Comparison of ENCODE assay signal across 10 cellular contexts in the genomic region with DNA sequence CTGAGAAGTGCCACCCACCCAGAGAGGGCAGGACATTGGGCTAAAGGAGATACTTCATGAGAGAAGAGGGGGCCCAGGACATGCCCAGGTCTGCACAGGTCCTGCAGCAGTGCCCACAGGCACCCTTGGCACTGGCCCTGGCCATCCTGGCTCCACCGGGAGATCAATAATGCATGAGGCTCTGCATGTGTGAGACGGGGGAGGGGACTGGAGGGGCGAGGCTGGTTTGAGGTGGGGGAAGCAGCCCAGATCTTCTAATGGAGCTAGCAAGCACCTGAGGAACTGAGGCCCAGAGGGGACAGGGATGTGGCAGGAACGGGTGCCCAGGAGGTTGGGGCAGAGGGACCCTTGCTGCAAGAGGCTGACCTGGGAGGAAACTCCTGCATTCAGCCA. TPM values are rescaled to one million over a fixed set of nuclear protein-coding genes. Genes with fewer than 3 reads are reported as not detected.
DNase-seq lines count a peak whose midpoint lies in the region; ATAC-seq, FAIRE-seq and TF ChIP-seq lines count a peak whose summit lies in the region.
"Had no signal": no experiment of that assay in that cellular context is flagged by ENCODE, and none has a peak within 500 bp of the region (broad histone marks: within the 10 kb centered on the region; RNA-seq: fewer than 3 reads in every experiment).

No MANE protein-coding gene starts in this region.

- intact Hi-C loops in HepG2 (cut with micrococcal nuclease; ENCODE audit: unreplicated experiment), result no loop called here

- H3K27me3 Mint-ChIP-seq in activated T-cell treated with anti-CD3 and anti-CD28 coated beads, Interleukin-2, amount 50 U/mL, for 4 hours (ENCODE audit: low read depth), result no peaks in the 10 kb centered on the region
- H3K27me3 Mint-ChIP-seq in activated naive CD8-positive, alpha-beta T cell treated with anti-CD3 and anti-CD28 coated beads, Interleukin-2, amount 50 U/mL, for 24 hours, result no peaks in the 10 kb centered on the region

- no peaks in the 10 kb centered on the region for H3K79me2 ChIP-seq in HepG2 (ENCODE audit: insufficient read depth, low read length)

- no peak for FAIRE-seq in HepG2 (lab: Jason Lieb, UNC)
- FAIRE-seq: frontal cortex had no signal

- peaks cover 20% of the 10 kb centered on the region for H3K4me1 Mint-ChIP-seq in activated T-cell treated with anti-CD3 and anti-CD28 coated beads, Interleukin-2, amount 50 U/mL, for 4 hours (ENCODE audit: low read depth)
- H3K4me1 Mint-ChIP-seq in activated naive CD8-positive, alpha-beta T cell treated with anti-CD3 and anti-CD28 coated beads, Interleukin-2, amount 50 U/mL, for 24 hours, result peaks cover 20% of the 10 kb centered on the region

- peak overlapping the region; percentile 82 for H3K27ac Mint-ChIP-seq in activated naive CD8-positive, alpha-beta T cell treated with anti-CD3 and anti-CD28 coated beads, Interleukin-2, amount 50 U/mL, for 24 hours

- peak overlapping the region; percentile 90 for H3K4me3 Mint-ChIP-seq in activated T-cell treated with anti-CD3 and anti-CD28 coated beads, Interleukin-2, amount 50 U/mL, for 4 hours
- H3K4me3 Mint-ChIP-seq in activated naive CD8-positive, alpha-beta T cell treated with anti-CD3 and anti-CD28 coated beads, Interleukin-2, amount 50 U/mL, for 24 hours, result peak overlapping the region; percentile 94

- no peak for ATAC-seq in activated T-cell treated with anti-CD3 and anti-CD28 coated beads, Interleukin-2, amount 50 U/mL, for 4 hours
- no peak for ATAC-seq in activated naive CD8-positive, alpha-beta T cell treated with anti-CD3 and anti-CD28 coated beads, Interleukin-2, amount 50 U/mL, for 24 hours
- peak; percentile 15 for ATAC-seq in HepG2

- H3K9me3 ChIP-seq in HepG2 (ENCODE audit: low read length), result no peaks in the 10 kb centered on the region
- H3K9me3 ChIP-seq in thymus (ENCODE audit: control insufficient read depth), result no peaks in the 10 kb centered on the region

- WGBS in HepG2 (ENCODE audit: low lambda C conversion rate), result 0% methylated on average over 4 of the region's 4 CpGs
- WGBS in thymus, result 12% methylated on average over 4 of the region's 4 CpGs

- H3K9me3 Mint-ChIP-seq in activated T-cell treated with anti-CD3 and anti-CD28 coated beads, Interleukin-2, amount 50 U/mL, for 4 hours, result no peaks in the 10 kb centered on the region
- H3K9me3 Mint-ChIP-seq in activated naive CD8-positive, alpha-beta T cell treated with anti-CD3 and anti-CD28 coated beads, Interleukin-2, amount 50 U/mL, for 24 hours, result no peaks in the 10 kb centered on the region

- H3K36me3 Mint-ChIP-seq in activated T-cell treated with anti-CD3 and anti-CD28 coated beads, Interleukin-2, amount 50 U/mL, for 4 hours (ENCODE audit: insufficient read depth), result peaks cover 24% of the 10 kb centered on the region
- peaks cover 18% of the 10 kb centered on the region for H3K36me3 Mint-ChIP-seq in activated naive CD8-positive, alpha-beta T cell treated with anti-CD3 and anti-CD28 coated beads, Interleukin-2, amount 50 U/mL, for 24 hours (ENCODE audit: low read depth)

- H3K36me3 ChIP-seq in HepG2 (replicated peaks in 1 of 2; ENCODE audit: control insufficient read depth in 1 of 2, insufficient read depth in 2 of 2, low read length in 2 of 2), result peaks cover 16 to 35% of the 10 kb centered on the region in 2 experiments; a peak in 4 of 5 replicates
- peaks cover 58% of the 10 kb centered on the region for H3K36me3 ChIP-seq in thymus (ENCODE audit: control insufficient read depth, insufficient read depth)

- DNase-seq in activated T-cell treated with anti-CD3 and anti-CD28 coated beads, Interleukin-2, amount 50 U/mL, for 4 hours, result no peak
- DNase-seq in activated T-cell treated with anti-CD3 and anti-CD28 coated beads for 4 hours (no peak), HepG2 (ENCODE audit: low spot score) (no peak), NCI-H2029 (lab: John Stamatoyannopoulos, UW) (no peak), G401 (ENCODE audit: low spot score) (no peak), NCI-H2171 treated with DMSO at 0.1 percent for 48 hours (lab: John Stamatoyannopoulos, UW) (no peak)
- no peak for DNase-seq in activated naive CD8-positive, alpha-beta T cell treated with anti-CD3 and anti-CD28 coated beads, Interleukin-2, amount 50 U/mL, for 24 hours

- no peak for TF ChIP-seq RAD21 in HepG2 (CRISPR knock-in tag; IDR thresholded peaks at IDR 0.05)

- no peak for TF ChIP-seq CTCF in HepG2 (CRISPR knock-in tag; IDR thresholded peaks at IDR 0.05)

- H2AFZ ChIP-seq in HepG2 (ENCODE audit: low read length), result no peak overlapping the region

- no TSS peak for BruUV-seq in HepG2 (replicated peaks; lab: Mats Ljungman, UMichigan)

- peak overlapping the region; percentile 78 for H3K9ac ChIP-seq in HepG2 (ENCODE audit: insufficient read depth, low read depth, low read length)

- TF ChIP-seq POLR2A in HepG2 (IDR thresholded peaks at IDR 0.05; ENCODE audit: insufficient read depth in 1 of 2, low read depth in 2 of 2, low read length in 2 of 2), result no peak

- in situ Hi-C loops in HepG2 (cut with HindIII; ENCODE audit: extremely low pct_ligation_motif_present, low pct_unique_long_range_greater_than_20kb) (no loop called here), G401 (cut with HindIII; ENCODE audit: low sequenced_read_pairs) (no loop called here)

- TF ChIP-seq EP300 in HepG2 (IDR thresholded peaks at IDR 0.05; ENCODE audit: low read depth in 2 of 2, low read length in 2 of 2) (no peak), HepG2 (CRISPR knock-in tag; IDR thresholded peaks at IDR 0.05; ENCODE audit: borderline replicate concordance) (no peak)

- H3K27ac ChIP-seq in HepG2 (ENCODE audit: extremely low read length, insufficient read depth, low read length), result peak overlapping the region; percentile 5
- H3K27ac ChIP-seq in thymus (ENCODE audit: low read depth), result no peak overlapping the region

- H3K4me3 ChIP-seq in HepG2 (replicated peaks in 1 of 3; ENCODE audit: insufficient read depth in 1 of 3, low read depth in 2 of 3, low read length in 3 of 3) (peak overlapping the region; percentile 73 to 90 (median 73)), thymus (ENCODE audit: low read length) (peak overlapping the region; percentile 67)

- CTCF ChIA-PET in HepG2 (lab: Yijun Ruan, JAX; ENCODE audit: low intra/inter-chr PET ratio, low total read pairs), result no interaction called here

- H3K4me1 ChIP-seq in HepG2 (ENCODE audit: insufficient read depth, low read length) (peaks cover 19% of the 10 kb centered on the region), thymus (ENCODE audit: control insufficient read depth, insufficient read depth, low read length) (peaks cover 14% of the 10 kb centered on the region)

- peak overlapping the region; percentile 88 for H3K4me2 ChIP-seq in HepG2 (ENCODE audit: low read depth, low read length)

- H3K27me3 ChIP-seq in HepG2 (ENCODE audit: control insufficient read depth in 1 of 2, insufficient read depth in 2 of 2, low read length in 2 of 2), result no peaks in the 10 kb centered on the region; a peak in 1 of 5 replicates
- no peaks in the 10 kb centered on the region for H3K27me3 ChIP-seq in thymus (ENCODE audit: control insufficient read depth, insufficient read depth)

- H4K20me1 ChIP-seq in HepG2 (ENCODE audit: insufficient read depth, low read length), result no peaks in the 10 kb centered on the region

- POLR2A ChIA-PET in HepG2 (lab: Yijun Ruan, JAX), result interaction anchor here (0.9 to 2.5 kb wide), 7 partner anchors 10 to 133 kb away, joined by 3 to 58 read pairs (median 4); a partner anchor contains a TSS

RNA-seq across cellular contexts. Expression of a gene that starts 0.6 kb away (rescaled TPM):
- 1 to 10 TPM; 8.1 to 9.3 (median 9.0) TPM for total RNA-seq in activated T-cell treated with anti-CD3 and anti-CD28 coated beads, Interleukin-2, amount 50 U/mL, for 4 hours
- 1.0 and 4.7 TPM in 2 replicates for total RNA-seq in HepG2 (2016; rRNA removed; fragmentation: Illumina TruSeq; extraction: Trizol)
- total RNA-seq in HepG2 (2016; cell fraction: cytosol; rRNA removed; fragmentation: Illumina TruSeq; extraction: Trizol; ENCODE audit: low read depth), result 4.5 and 4.7 TPM in 2 replicates
- 1.3 and 5.6 TPM in 2 replicates for total RNA-seq in HepG2 (2016; cell fraction: insoluble cytoplasmic fraction; rRNA removed; fragmentation: Illumina TruSeq; extraction: Trizol)
- 1.4 and 1.5 TPM in 2 replicates for total RNA-seq in HepG2 (2016; cell fraction: membrane; rRNA removed; fragmentation: Illumina TruSeq; extraction: Trizol)
- total RNA-seq in HepG2 (2016; cell fraction: nucleus; rRNA removed; fragmentation: Illumina TruSeq; extraction: Trizol), result 6.6 and 9.7 TPM in 2 replicates
- polyA plus RNA-seq in HepG2 (2011; rRNA removed) (6.6 and 8.3 TPM in 2 replicates), thymus (13.3 TPM)
- polyA plus RNA-seq in HepG2 (2011; cell fraction: cytosol; rRNA removed), result 0.99 and 1.7 TPM in 2 replicates
- polyA plus RNA-seq in HepG2 (2011; cell fraction: nucleus; rRNA removed), result 86.7 and 120 TPM in 2 replicates
- 4.1 and 5.4 TPM in 2 replicates for polyA plus RNA-seq in HepG2 (2012)
- 0.20 and 0.32 TPM in 2 replicates for polyA plus RNA-seq in HepG2 (2016; cell fraction: cytosol; fragmentation: Illumina TruSeq; extraction: Trizol; ENCODE audit: low read depth)
- polyA plus RNA-seq in HepG2 (2016; cell fraction: insoluble cytoplasmic fraction; fragmentation: Illumina TruSeq; extraction: Trizol; ENCODE audit: low read depth), result 0.56 and 1.2 TPM in 2 replicates
- polyA plus RNA-seq in HepG2 (2016; cell fraction: membrane; fragmentation: Illumina TruSeq; extraction: Trizol; ENCODE audit: low read depth), result 0.27 and 0.42 TPM in 2 replicates
- 20.6 and 21.2 TPM in 2 replicates for polyA plus RNA-seq in HepG2 (2016; cell fraction: nucleus; fragmentation: Illumina TruSeq; extraction: Trizol; ENCODE audit: insufficient read depth, low read depth)
- 7.4 and 11.6 TPM in 2 replicates for polyA minus RNA-seq in HepG2 (2011; rRNA and poly(A)+ RNA removed; ENCODE audit: low replicate concordance)
- polyA minus RNA-seq in HepG2 (2011; cell fraction: cytosol; rRNA and poly(A)+ RNA removed), result 1.6 TPM in 2 replicates
- polyA minus RNA-seq in HepG2 (2011; cell fraction: nucleus; rRNA and poly(A)+ RNA removed), result 16.1 and 23.1 TPM in 2 replicates
- total RNA-seq in G401 (2014; rRNA removed; shearing (Covaris generic)), result 4.2 and 5.6 TPM in 2 replicates

RNA-seq across cellular contexts. Expression of a gene that starts 10.3 kb away (rescaled TPM):
- 10 to 100 TPM; 56.6 to 62.1 (median 58.6) TPM for total RNA-seq in activated T-cell treated with anti-CD3 and anti-CD28 coated beads, Interleukin-2, amount 50 U/mL, for 4 hours
- 56.7 and 59.7 TPM in 2 replicates for total RNA-seq in HepG2 (2016; rRNA removed; fragmentation: Illumina TruSeq; extraction: Trizol)
- 23.2 and 23.8 TPM in 2 replicates for total RNA-seq in HepG2 (2016; cell fraction: cytosol; rRNA removed; fragmentation: Illumina TruSeq; extraction: Trizol; ENCODE audit: low read depth)
- total RNA-seq in HepG2 (2016; cell fraction: insoluble cytoplasmic fraction; rRNA removed; fragmentation: Illumina TruSeq; extraction: Trizol), result 54.4 and 59.8 TPM in 2 replicates
- total RNA-seq in HepG2 (2016; cell fraction: membrane; rRNA removed; fragmentation: Illumina TruSeq; extraction: Trizol), result 57.6 and 61.5 TPM in 2 replicates
- 27.0 and 27.8 TPM in 2 replicates for total RNA-seq in HepG2 (2016; cell fraction: nucleus; rRNA removed; fragmentation: Illumina TruSeq; extraction: Trizol)
- 149 and 157 TPM in 2 replicates for polyA plus RNA-seq in HepG2 (2011; rRNA removed)
- 163 and 193 TPM in 2 replicates for polyA plus RNA-seq in HepG2 (2011; cell fraction: cytosol; rRNA removed)
- polyA plus RNA-seq in HepG2 (2011; cell fraction: nucleus; rRNA removed), result 84.2 and 97.9 TPM in 2 replicates
- polyA plus RNA-seq in HepG2 (2012), result 98.1 and 124 TPM in 2 replicates
- 32.0 and 36.2 TPM in 2 replicates for polyA plus RNA-seq in HepG2 (2016; cell fraction: cytosol; fragmentation: Illumina TruSeq; extraction: Trizol; ENCODE audit: low read depth)
- polyA plus RNA-seq in HepG2 (2016; cell fraction: insoluble cytoplasmic fraction; fragmentation: Illumina TruSeq; extraction: Trizol; ENCODE audit: low read depth), result 90.1 and 104 TPM in 2 replicates
- 63.3 and 69.4 TPM in 2 replicates for polyA plus RNA-seq in HepG2 (2016; cell fraction: membrane; fragmentation: Illumina TruSeq; extraction: Trizol; ENCODE audit: low read depth)
- polyA plus RNA-seq in HepG2 (2016; cell fraction: nucleus; fragmentation: Illumina TruSeq; extraction: Trizol; ENCODE audit: insufficient read depth, low read depth), result 52.7 and 55.5 TPM in 2 replicates
- polyA minus RNA-seq in HepG2 (2011; rRNA and poly(A)+ RNA removed; ENCODE audit: low replicate concordance), result 135 and 309 TPM in 2 replicates
- polyA minus RNA-seq in HepG2 (2011; cell fraction: cytosol; rRNA and poly(A)+ RNA removed), result 101 and 106 TPM in 2 replicates
- 28.0 and 36.1 TPM in 2 replicates for polyA minus RNA-seq in HepG2 (2011; cell fraction: nucleus; rRNA and poly(A)+ RNA removed)
- 41.1 TPM for polyA plus RNA-seq in thymus
- total RNA-seq in G401 (2014; rRNA removed; shearing (Covaris generic)), result 75.4 and 95.6 TPM in 2 replicates

RNA-seq across cellular contexts. Expression of a gene that starts 10.4 kb away (rescaled TPM):
- under 1 TPM; 0.27 to 0.63 (median 0.29) TPM for total RNA-seq in activated T-cell treated with anti-CD3 and anti-CD28 coated beads, Interleukin-2, amount 50 U/mL, for 4 hours
- 0.09 and 0.13 TPM in 2 replicates for total RNA-seq in HepG2 (2016; rRNA removed; fragmentation: Illumina TruSeq; extraction: Trizol)
- 0.26 TPM in 1 of 2 replicates, not detected in the other for total RNA-seq in HepG2 (2016; cell fraction: cytosol; rRNA removed; fragmentation: Illumina TruSeq; extraction: Trizol; ENCODE audit: low read depth)
- 0.15 and 0.22 TPM in 2 replicates for total RNA-seq in HepG2 (2016; cell fraction: insoluble cytoplasmic fraction; rRNA removed; fragmentation: Illumina TruSeq; extraction: Trizol)
- total RNA-seq in HepG2 (2016; cell fraction: membrane; rRNA removed; fragmentation: Illumina TruSeq; extraction: Trizol), result 0.14 TPM in 1 of 2 replicates, not detected in the other
- 0.43 TPM in 1 of 2 replicates, not detected in the other for total RNA-seq in HepG2 (2016; cell fraction: nucleus; rRNA removed; fragmentation: Illumina TruSeq; extraction: Trizol)
- polyA plus RNA-seq in HepG2 (2011; rRNA removed) (0.09 and 0.16 TPM in 2 replicates), thymus (2.4 TPM)
- polyA plus RNA-seq in HepG2 (2011; cell fraction: cytosol; rRNA removed), result 0.15 and 0.18 TPM in 2 replicates
- polyA plus RNA-seq in HepG2 (2011; cell fraction: nucleus; rRNA removed), result 0.19 and 0.42 TPM in 2 replicates
- 0.70 and 0.75 TPM in 2 replicates for polyA plus RNA-seq in HepG2 (2012)
- 0.11 and 0.22 TPM in 2 replicates for polyA plus RNA-seq in HepG2 (2016; cell fraction: cytosol; fragmentation: Illumina TruSeq; extraction: Trizol; ENCODE audit: low read depth)
- 0.35 and 0.46 TPM in 2 replicates for polyA plus RNA-seq in HepG2 (2016; cell fraction: insoluble cytoplasmic fraction; fragmentation: Illumina TruSeq; extraction: Trizol; ENCODE audit: low read depth)
- 0.23 TPM in 2 replicates for polyA plus RNA-seq in HepG2 (2016; cell fraction: membrane; fragmentation: Illumina TruSeq; extraction: Trizol; ENCODE audit: low read depth)
- polyA plus RNA-seq in HepG2 (2016; cell fraction: nucleus; fragmentation: Illumina TruSeq; extraction: Trizol; ENCODE audit: insufficient read depth, low read depth), result 0.43 and 0.74 TPM in 2 replicates
- polyA minus RNA-seq in HepG2 (2011; rRNA and poly(A)+ RNA removed; ENCODE audit: low replicate concordance), result 0.46 and 1.2 TPM in 2 replicates
- 0.44 and 0.59 TPM in 2 replicates for polyA minus RNA-seq in HepG2 (2011; cell fraction: cytosol; rRNA and poly(A)+ RNA removed)
- polyA minus RNA-seq in HepG2 (2011; cell fraction: nucleus; rRNA and poly(A)+ RNA removed), result 0.62 TPM in 1 of 2 replicates, not detected in the other
- total RNA-seq in G401 (2014; rRNA removed; shearing (Covaris generic)), result 0.12 TPM in 1 of 2 replicates, not detected in the other
- total RNA-seq: frontal cortex had no signal

RNA-seq across cellular contexts. Expression of a gene that starts 20.0 kb away (rescaled TPM):
- 10 to 100 TPM; 13.9 to 15.6 (median 14.5) TPM for total RNA-seq in activated T-cell treated with anti-CD3 and anti-CD28 coated beads, Interleukin-2, amount 50 U/mL, for 4 hours
- total RNA-seq in HepG2 (2016; rRNA removed; fragmentation: Illumina TruSeq; extraction: Trizol), result 15.0 and 29.5 TPM in 2 replicates
- total RNA-seq in HepG2 (2016; cell fraction: cytosol; rRNA removed; fragmentation: Illumina TruSeq; extraction: Trizol; ENCODE audit: low read depth), result 14.0 and 15.6 TPM in 2 replicates
- 14.9 and 29.8 TPM in 2 replicates for total RNA-seq in HepG2 (2016; cell fraction: insoluble cytoplasmic fraction; rRNA removed; fragmentation: Illumina TruSeq; extraction: Trizol)
- 9.4 and 10.4 TPM in 2 replicates for total RNA-seq in HepG2 (2016; cell fraction: membrane; rRNA removed; fragmentation: Illumina TruSeq; extraction: Trizol)
- total RNA-seq in HepG2 (2016; cell fraction: nucleus; rRNA removed; fragmentation: Illumina TruSeq; extraction: Trizol), result 38.4 and 39.4 TPM in 2 replicates
- 21.7 and 28.6 TPM in 2 replicates for polyA plus RNA-seq in HepG2 (2011; rRNA removed)
- polyA plus RNA-seq in HepG2 (2011; cell fraction: cytosol; rRNA removed), result 12.8 and 18.6 TPM in 2 replicates
- 254 and 255 TPM in 2 replicates for polyA plus RNA-seq in HepG2 (2011; cell fraction: nucleus; rRNA removed)
- polyA plus RNA-seq in HepG2 (2012), result 16.2 and 19.4 TPM in 2 replicates
- 2.8 and 3.6 TPM in 2 replicates for polyA plus RNA-seq in HepG2 (2016; cell fraction: cytosol; fragmentation: Illumina TruSeq; extraction: Trizol; ENCODE audit: low read depth)
- polyA plus RNA-seq in HepG2 (2016; cell fraction: insoluble cytoplasmic fraction; fragmentation: Illumina TruSeq; extraction: Trizol; ENCODE audit: low read depth), result 11.1 and 13.6 TPM in 2 replicates
- polyA plus RNA-seq in HepG2 (2016; cell fraction: membrane; fragmentation: Illumina TruSeq; extraction: Trizol; ENCODE audit: low read depth), result 4.4 and 5.4 TPM in 2 replicates
- 76.0 and 78.1 TPM in 2 replicates for polyA plus RNA-seq in HepG2 (2016; cell fraction: nucleus; fragmentation: Illumina TruSeq; extraction: Trizol; ENCODE audit: insufficient read depth, low read depth)
- polyA minus RNA-seq in HepG2 (2011; rRNA and poly(A)+ RNA removed; ENCODE audit: low replicate concordance), result 22.3 and 32.7 TPM in 2 replicates
- polyA minus RNA-seq in HepG2 (2011; cell fraction: cytosol; rRNA and poly(A)+ RNA removed), result 4.6 and 7.0 TPM in 2 replicates
- polyA minus RNA-seq in HepG2 (2011; cell fraction: nucleus; rRNA and poly(A)+ RNA removed), result 42.1 and 48.9 TPM in 2 replicates
- 39.4 TPM for polyA plus RNA-seq in thymus
- 68.4 and 72.7 TPM in 2 replicates for total RNA-seq in G401 (2014; rRNA removed; shearing (Covaris generic))

RNA-seq across cellular contexts. Expression of a gene that starts 29.9 kb away (rescaled TPM):
- total RNA-seq in activated T-cell treated with anti-CD3 and anti-CD28 coated beads, Interleukin-2, amount 50 U/mL, for 4 hours, result under 1 TPM; 0.05 to 0.08 (median 0.05) TPM
- total RNA-seq in HepG2 (2016; rRNA removed; fragmentation: Illumina TruSeq; extraction: Trizol), result 0.07 TPM in 1 of 2 replicates, not detected in the other
- total RNA-seq in HepG2 (2016; cell fraction: cytosol; rRNA removed; fragmentation: Illumina TruSeq; extraction: Trizol; ENCODE audit: low read depth), result not detected in 2 replicates
- 0.04 TPM in 1 of 2 replicates, not detected in the other for total RNA-seq in HepG2 (2016; cell fraction: insoluble cytoplasmic fraction; rRNA removed; fragmentation: Illumina TruSeq; extraction: Trizol)
- total RNA-seq in HepG2 (2016; cell fraction: membrane; rRNA removed; fragmentation: Illumina TruSeq; extraction: Trizol), result 0.03 and 0.10 TPM in 2 replicates
- total RNA-seq in HepG2 (2016; cell fraction: nucleus; rRNA removed; fragmentation: Illumina TruSeq; extraction: Trizol), result not detected in 2 replicates
- polyA plus RNA-seq in HepG2 (2011; rRNA removed) (0.07 and 0.09 TPM in 2 replicates), thymus (4.6 TPM)
- 0.05 and 0.07 TPM in 2 replicates for polyA plus RNA-seq in HepG2 (2011; cell fraction: cytosol; rRNA removed)
- 0.19 and 0.28 TPM in 2 replicates for polyA plus RNA-seq in HepG2 (2011; cell fraction: nucleus; rRNA removed)
- 0.09 TPM in 2 replicates for polyA plus RNA-seq in HepG2 (2012)
- polyA plus RNA-seq in HepG2 (2016; cell fraction: cytosol; fragmentation: Illumina TruSeq; extraction: Trizol; ENCODE audit: low read depth), result not detected in 2 replicates
- 0.09 TPM in 1 of 2 replicates, not detected in the other for polyA plus RNA-seq in HepG2 (2016; cell fraction: insoluble cytoplasmic fraction; fragmentation: Illumina TruSeq; extraction: Trizol; ENCODE audit: low read depth)
- not detected in 2 replicates for polyA plus RNA-seq in HepG2 (2016; cell fraction: membrane; fragmentation: Illumina TruSeq; extraction: Trizol; ENCODE audit: low read depth)
- 0.15 and 0.19 TPM in 2 replicates for polyA plus RNA-seq in HepG2 (2016; cell fraction: nucleus; fragmentation: Illumina TruSeq; extraction: Trizol; ENCODE audit: insufficient read depth, low read depth)
- 0.04 and 0.05 TPM in 2 replicates for polyA minus RNA-seq in HepG2 (2011; rRNA and poly(A)+ RNA removed; ENCODE audit: low replicate concordance)
- not detected in 2 replicates for polyA minus RNA-seq in HepG2 (2011; cell fraction: cytosol; rRNA and poly(A)+ RNA removed)
- not detected in 2 replicates for polyA minus RNA-seq in HepG2 (2011; cell fraction: nucleus; rRNA and poly(A)+ RNA removed)
- total RNA-seq in G401 (2014; rRNA removed; shearing (Covaris generic)), result 6.7 and 8.5 TPM in 2 replicates
- total RNA-seq: frontal cortex, LHCN-M2 had no signal
